2 cellular contexts compared by ENCODE assay signal in the genomic region with DNA sequence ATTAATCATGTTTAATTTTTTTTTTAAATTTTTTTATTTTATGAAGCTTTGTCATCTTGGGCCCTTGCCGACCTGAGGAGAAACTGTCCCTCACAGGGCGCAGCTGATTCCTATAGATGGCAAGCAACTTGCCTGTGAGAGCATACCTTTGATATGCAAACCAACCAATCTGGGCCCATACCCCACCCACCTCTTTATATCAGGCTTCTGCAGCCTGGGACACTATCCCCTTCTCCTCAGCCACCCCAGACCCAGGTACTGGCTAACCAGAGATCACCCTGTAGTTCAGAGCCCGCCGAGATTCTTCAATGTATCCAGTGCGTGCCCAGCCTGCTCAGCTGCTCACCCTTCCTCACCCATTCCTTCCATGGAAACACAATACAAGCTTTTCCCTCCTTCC.
TF ChIP-seq lines count a peak whose summit lies in the region.

No MANE protein-coding gene starts in this region.

TF ChIP-seq in GM23338, 12 proteins besides CTCF, POLR2A, EP300 and RAD21 (continued from another document):
- TF ChIP-seq, protein P1, sequence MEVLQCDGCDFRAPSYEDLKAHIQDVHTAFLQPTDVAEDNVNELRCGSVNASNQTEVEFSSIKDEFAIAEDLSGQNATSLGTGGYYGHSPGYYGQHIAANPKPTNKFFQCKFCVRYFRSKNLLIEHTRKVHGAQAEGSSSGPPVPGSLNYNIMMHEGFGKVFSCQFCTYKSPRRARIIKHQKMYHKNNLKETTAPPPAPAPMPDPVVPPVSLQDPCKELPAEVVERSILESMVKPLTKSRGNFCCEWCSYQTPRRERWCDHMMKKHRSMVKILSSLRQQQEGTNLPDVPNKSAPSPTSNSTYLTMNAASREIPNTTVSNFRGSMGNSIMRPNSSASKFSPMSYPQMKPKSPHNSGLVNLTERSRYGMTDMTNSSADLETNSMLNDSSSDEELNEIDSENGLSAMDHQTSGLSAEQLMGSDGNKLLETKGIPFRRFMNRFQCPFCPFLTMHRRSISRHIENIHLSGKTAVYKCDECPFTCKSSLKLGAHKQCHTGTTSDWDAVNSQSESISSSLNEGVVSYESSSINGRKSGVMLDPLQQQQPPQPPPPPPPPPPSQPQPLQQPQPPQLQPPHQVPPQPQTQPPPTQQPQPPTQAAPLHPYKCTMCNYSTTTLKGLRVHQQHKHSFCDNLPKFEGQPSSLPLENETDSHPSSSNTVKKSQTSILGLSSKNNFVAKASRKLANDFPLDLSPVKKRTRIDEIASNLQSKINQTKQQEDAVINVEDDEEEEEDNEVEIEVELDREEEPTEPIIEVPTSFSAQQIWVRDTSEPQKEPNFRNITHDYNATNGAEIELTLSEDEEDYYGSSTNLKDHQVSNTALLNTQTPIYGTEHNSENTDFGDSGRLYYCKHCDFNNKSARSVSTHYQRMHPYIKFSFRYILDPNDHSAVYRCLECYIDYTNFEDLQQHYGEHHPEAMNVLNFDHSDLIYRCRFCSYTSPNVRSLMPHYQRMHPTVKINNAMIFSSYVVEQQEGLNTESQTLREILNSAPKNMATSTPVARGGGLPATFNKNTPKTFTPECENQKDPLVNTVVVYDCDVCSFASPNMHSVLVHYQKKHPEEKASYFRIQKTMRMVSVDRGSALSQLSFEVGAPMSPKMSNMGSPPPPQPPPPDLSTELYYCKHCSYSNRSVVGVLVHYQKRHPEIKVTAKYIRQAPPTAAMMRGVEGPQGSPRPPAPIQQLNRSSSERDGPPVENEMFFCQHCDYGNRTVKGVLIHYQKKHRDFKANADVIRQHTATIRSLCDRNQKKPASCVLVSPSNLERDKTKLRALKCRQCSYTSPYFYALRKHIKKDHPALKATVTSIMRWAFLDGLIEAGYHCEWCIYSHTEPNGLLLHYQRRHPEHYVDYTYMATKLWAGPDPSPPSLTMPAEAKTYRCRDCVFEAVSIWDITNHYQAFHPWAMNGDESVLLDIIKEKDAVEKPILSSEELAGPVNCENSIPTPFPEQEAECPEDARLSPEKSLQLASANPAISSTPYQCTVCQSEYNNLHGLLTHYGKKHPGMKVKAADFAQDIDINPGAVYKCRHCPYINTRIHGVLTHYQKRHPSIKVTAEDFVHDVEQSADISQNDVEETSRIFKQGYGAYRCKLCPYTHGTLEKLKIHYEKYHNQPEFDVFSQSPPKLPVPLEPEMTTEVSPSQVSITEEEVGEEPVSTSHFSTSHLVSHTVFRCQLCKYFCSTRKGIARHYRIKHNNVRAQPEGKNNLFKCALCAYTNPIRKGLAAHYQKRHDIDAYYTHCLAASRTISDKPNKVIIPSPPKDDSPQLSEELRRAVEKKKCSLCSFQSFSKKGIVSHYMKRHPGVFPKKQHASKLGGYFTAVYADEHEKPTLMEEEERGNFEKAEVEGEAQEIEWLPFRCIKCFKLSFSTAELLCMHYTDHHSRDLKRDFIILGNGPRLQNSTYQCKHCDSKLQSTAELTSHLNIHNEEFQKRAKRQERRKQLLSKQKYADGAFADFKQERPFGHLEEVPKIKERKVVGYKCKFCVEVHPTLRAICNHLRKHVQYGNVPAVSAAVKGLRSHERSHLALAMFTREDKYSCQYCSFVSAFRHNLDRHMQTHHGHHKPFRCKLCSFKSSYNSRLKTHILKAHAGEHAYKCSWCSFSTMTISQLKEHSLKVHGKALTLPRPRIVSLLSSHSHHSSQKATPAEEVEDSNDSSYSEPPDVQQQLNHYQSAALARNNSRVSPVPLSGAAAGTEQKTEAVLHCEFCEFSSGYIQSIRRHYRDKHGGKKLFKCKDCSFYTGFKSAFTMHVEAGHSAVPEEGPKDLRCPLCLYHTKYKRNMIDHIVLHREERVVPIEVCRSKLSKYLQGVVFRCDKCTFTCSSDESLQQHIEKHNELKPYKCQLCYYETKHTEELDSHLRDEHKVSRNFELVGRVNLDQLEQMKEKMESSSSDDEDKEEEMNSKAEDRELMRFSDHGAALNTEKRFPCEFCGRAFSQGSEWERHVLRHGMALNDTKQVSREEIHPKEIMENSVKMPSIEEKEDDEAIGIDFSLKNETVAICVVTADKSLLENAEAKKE (CRISPR knock-in tag; IDR thresholded peaks at IDR 0.05) = no peak
- TF ChIP-seq STAT1 (IDR thresholded peaks at IDR 0.05; ENCODE audit: unreplicated experiment) (no peak), EZH2phosphoT487 (IDR thresholded peaks at IDR 0.05; ENCODE audit: unreplicated experiment) (no peak), REST (IDR thresholded peaks at IDR 0.05; ENCODE audit: unreplicated experiment) (no peak), POLR2AphosphoS5 (IDR thresholded peaks at IDR 0.05; ENCODE audit: low read depth) (no peak)
- TF ChIP-seq, protein P2, sequence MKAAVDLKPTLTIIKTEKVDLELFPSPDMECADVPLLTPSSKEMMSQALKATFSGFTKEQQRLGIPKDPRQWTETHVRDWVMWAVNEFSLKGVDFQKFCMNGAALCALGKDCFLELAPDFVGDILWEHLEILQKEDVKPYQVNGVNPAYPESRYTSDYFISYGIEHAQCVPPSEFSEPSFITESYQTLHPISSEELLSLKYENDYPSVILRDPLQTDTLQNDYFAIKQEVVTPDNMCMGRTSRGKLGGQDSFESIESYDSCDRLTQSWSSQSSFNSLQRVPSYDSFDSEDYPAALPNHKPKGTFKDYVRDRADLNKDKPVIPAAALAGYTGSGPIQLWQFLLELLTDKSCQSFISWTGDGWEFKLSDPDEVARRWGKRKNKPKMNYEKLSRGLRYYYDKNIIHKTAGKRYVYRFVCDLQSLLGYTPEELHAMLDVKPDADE (IDR thresholded peaks at IDR 0.05) = no peak

TF ChIP-seq in WTC11, 78 proteins besides CTCF, POLR2A, EP300 and RAD21 (continued from another document):
- TF ChIP-seq, protein P3, sequence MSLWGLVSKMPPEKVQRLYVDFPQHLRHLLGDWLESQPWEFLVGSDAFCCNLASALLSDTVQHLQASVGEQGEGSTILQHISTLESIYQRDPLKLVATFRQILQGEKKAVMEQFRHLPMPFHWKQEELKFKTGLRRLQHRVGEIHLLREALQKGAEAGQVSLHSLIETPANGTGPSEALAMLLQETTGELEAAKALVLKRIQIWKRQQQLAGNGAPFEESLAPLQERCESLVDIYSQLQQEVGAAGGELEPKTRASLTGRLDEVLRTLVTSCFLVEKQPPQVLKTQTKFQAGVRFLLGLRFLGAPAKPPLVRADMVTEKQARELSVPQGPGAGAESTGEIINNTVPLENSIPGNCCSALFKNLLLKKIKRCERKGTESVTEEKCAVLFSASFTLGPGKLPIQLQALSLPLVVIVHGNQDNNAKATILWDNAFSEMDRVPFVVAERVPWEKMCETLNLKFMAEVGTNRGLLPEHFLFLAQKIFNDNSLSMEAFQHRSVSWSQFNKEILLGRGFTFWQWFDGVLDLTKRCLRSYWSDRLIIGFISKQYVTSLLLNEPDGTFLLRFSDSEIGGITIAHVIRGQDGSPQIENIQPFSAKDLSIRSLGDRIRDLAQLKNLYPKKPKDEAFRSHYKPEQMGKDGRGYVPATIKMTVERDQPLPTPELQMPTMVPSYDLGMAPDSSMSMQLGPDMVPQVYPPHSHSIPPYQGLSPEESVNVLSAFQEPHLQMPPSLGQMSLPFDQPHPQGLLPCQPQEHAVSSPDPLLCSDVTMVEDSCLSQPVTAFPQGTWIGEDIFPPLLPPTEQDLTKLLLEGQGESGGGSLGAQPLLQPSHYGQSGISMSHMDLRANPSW (CRISPR knock-in tag; conservative IDR thresholded peaks at IDR 0.05; ENCODE audit: low read depth) = no peak
- no peak for TF ChIP-seq ATF3 (CRISPR knock-in tag; conservative IDR thresholded peaks at IDR 0.05)
